In the genomic region with DNA sequence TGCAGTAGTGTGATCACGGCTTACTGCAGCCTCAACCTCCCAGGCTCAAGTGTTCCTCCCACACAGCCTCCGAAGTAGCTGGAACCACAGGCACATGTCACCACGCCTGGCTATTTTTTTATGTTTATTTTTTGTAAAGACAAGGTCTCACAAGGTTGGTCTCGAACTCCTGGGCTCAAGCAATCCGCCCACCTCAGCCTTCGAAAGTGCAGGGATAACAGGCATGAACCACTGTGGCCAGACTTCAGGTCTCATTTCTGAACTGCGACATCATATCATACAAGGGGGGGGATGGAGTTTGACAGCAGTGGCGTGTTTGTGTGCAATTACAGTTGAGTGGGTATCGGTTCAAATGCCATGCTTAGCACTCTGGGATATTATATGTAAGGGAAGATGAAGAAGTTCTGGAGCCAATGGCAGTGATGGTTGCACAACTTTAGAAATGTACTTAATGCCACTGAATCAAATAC, we compare ENCODE assay signal across 16 cellular contexts. TPM values are rescaled to one million over a fixed set of nuclear protein-coding genes. Genes with fewer than 3 reads are reported as not detected.
DNase-seq lines count a peak whose midpoint lies in the region; ATAC-seq and TF ChIP-seq lines count a peak whose summit lies in the region.
"Had no signal": no experiment of that assay in that cellular context is flagged by ENCODE, and none has a peak within 500 bp of the region (broad histone marks: within the 10 kb centered on the region; RNA-seq: fewer than 3 reads in every experiment).

No MANE protein-coding gene starts in this region.

- H3K4me1 Mint-ChIP-seq in stimulated activated effector memory CD8-positive, alpha-beta T cell treated with anti-CD3 and anti-CD28 coated beads, Interleukin-12 subunit alpha, Interleukin-12 subunit beta, amount 100 ng/mL, for 72 hours, result peaks cover 34% of the 10 kb centered on the region

- H3K9me3 ChIP-seq in OCI-LY3 (ENCODE audit: insufficient read depth, low read length) (no peaks in the 10 kb centered on the region), Karpas-422 (ENCODE audit: low read length) (no peaks in the 10 kb centered on the region)
- H3K9me3 ChIP-seq: A549, BE2C had no signal

- H3K9me2 ChIP-seq in Karpas-422 (replicated peaks; ENCODE audit: insufficient read depth, low read length), result no peaks in the 10 kb centered on the region

- H3K4me3 Mint-ChIP-seq in stimulated activated effector memory CD8-positive, alpha-beta T cell treated with anti-CD3 and anti-CD28 coated beads, Interleukin-12 subunit alpha, Interleukin-12 subunit beta, amount 100 ng/mL, for 72 hours, result no peak overlapping the region
- H3K4me3 Mint-ChIP-seq: CD4-positive, alpha-beta memory T cell; IgD-negative memory B cell had no signal

- TF ChIP-seq CTCF in OCI-LY3 (IDR thresholded peaks at IDR 0.05; ENCODE audit: low read depth, low read length), result no peak

- H3K4me3 ChIP-seq in OCI-LY3 (ENCODE audit: low read length) (no peak overlapping the region), Karpas-422 (ENCODE audit: low read length) (no peak overlapping the region)
- H3K4me3 ChIP-seq: A549, GM23248 had no signal

- H3K4me1 ChIP-seq in OCI-LY3 (ENCODE audit: low read length) (peaks cover 35% of the 10 kb centered on the region), Karpas-422 (ENCODE audit: low read length) (no peaks in the 10 kb centered on the region)
- H3K4me1 ChIP-seq: A549, BE2C had no signal

- H3K79me2 ChIP-seq in OCI-LY3 (ENCODE audit: low read length), result no peaks in the 10 kb centered on the region
- H3K79me2 ChIP-seq in Karpas-422 (ENCODE audit: low read length), result no peaks in the 10 kb centered on the region

- H3K27me3 ChIP-seq in OCI-LY3 (ENCODE audit: low read depth, low read length) (no peaks in the 10 kb centered on the region; the same call in 1 of the 2 replicates), Karpas-422 (ENCODE audit: low read length) (no peaks in the 10 kb centered on the region)
- H3K27me3 ChIP-seq: BE2C had no signal

- H3K27ac ChIP-seq in OCI-LY3 (ENCODE audit: low read length) (no peak overlapping the region), Karpas-422 (ENCODE audit: low read length) (no peak overlapping the region)
- H3K27ac ChIP-seq: A549, C4-2B, GM23248, HL-60 had no signal

- H4K20me1 ChIP-seq in OCI-LY3 (ENCODE audit: insufficient read depth, low read length) (no peaks in the 10 kb centered on the region), Karpas-422 (ENCODE audit: insufficient read depth, low read depth, low read length) (no peaks in the 10 kb centered on the region)

- H2AFZ ChIP-seq in OCI-LY3 (ENCODE audit: low read depth, low read length) (no peak overlapping the region), Karpas-422 (ENCODE audit: low read length) (no peak overlapping the region)
- H2AFZ ChIP-seq: GM23248 had no signal

- ATAC-seq in stimulated activated effector memory CD8-positive, alpha-beta T cell treated with anti-CD3 and anti-CD28 coated beads, Interleukin-12 subunit alpha, Interleukin-12 subunit beta, amount 100 ng/mL, for 72 hours, result peak; percentile 58
- ATAC-seq: A549 had no signal

- H3K4me2 ChIP-seq in OCI-LY3 (ENCODE audit: low read length), result 0 out of 2 replicates have a peak overlapping the region, but pooled peaks have one; percentile 6
- no peak overlapping the region for H3K4me2 ChIP-seq in Karpas-422 (ENCODE audit: low read depth, low read length, poor library complexity, severe bottlenecking)
- H3K4me2 ChIP-seq: A549 had no signal

- H3K36me3 ChIP-seq in OCI-LY3 (replicated peaks; ENCODE audit: low read depth, low read length) (no peaks in the 10 kb centered on the region), Karpas-422 (ENCODE audit: insufficient read depth, low read length) (no peaks in the 10 kb centered on the region)
- H3K36me3 ChIP-seq: BE2C had no signal

- peak; percentile 53 for DNase-seq in activated CD8-positive, alpha-beta memory T cell treated with anti-CD3 and anti-CD28 coated beads, Interleukin-2, amount 50 U/mL, for 48 hours
- DNase-seq in activated CD8-positive, alpha-beta memory T cell treated with anti-CD3 and anti-CD28 coated beads for 24 hours, result no peak
- DNase-seq in HT1080 (ENCODE audit: low read depth) (peak; percentile 25), T-helper 1 cell (no peak), Karpas-422 (no peak)
- peak in 1 of 2 donors; percentile 65 for DNase-seq in stimulated activated effector memory CD8-positive, alpha-beta T cell treated with anti-CD3 and anti-CD28 coated beads, Interleukin-12 subunit alpha, Interleukin-12 subunit beta, amount 100 ng/mL, for 72 hours (ENCODE audit: low spot score in 2 of 2)
- DNase-seq: BE2C; CD4-positive, alpha-beta memory T cell; DMS79 treated with DMSO at 0.1 percent for 48 hours; GDM1 had no signal

- H3K9ac ChIP-seq in OCI-LY3 (ENCODE audit: low read length) (no peak overlapping the region), Karpas-422 (ENCODE audit: low read length) (no peak overlapping the region)
- H3K9ac ChIP-seq: GM23248 had no signal

- no peak overlapping the region for H3K27ac Mint-ChIP-seq in stimulated activated effector memory CD8-positive, alpha-beta T cell treated with anti-CD3 and anti-CD28 coated beads, Interleukin-12 subunit alpha, Interleukin-12 subunit beta, amount 100 ng/mL, for 72 hours

- H3K9me3 Mint-ChIP-seq in stimulated activated effector memory CD8-positive, alpha-beta T cell treated with anti-CD3 and anti-CD28 coated beads, Interleukin-12 subunit alpha, Interleukin-12 subunit beta, amount 100 ng/mL, for 72 hours, result no peaks in the 10 kb centered on the region
- H3K9me3 Mint-ChIP-seq: CD4-positive, alpha-beta memory T cell had no signal

- H3K36me3 Mint-ChIP-seq in stimulated activated effector memory CD8-positive, alpha-beta T cell treated with anti-CD3 and anti-CD28 coated beads, Interleukin-12 subunit alpha, Interleukin-12 subunit beta, amount 100 ng/mL, for 72 hours, result no peaks in the 10 kb centered on the region
- H3K36me3 Mint-ChIP-seq: CD4-positive, alpha-beta memory T cell had no signal

RNA-seq across cellular contexts. Expression of gene NAALADL1, which starts 6.9 kb away (rescaled TPM):
- total RNA-seq in HT1080 (2014; rRNA removed; shearing (Covaris generic)), result 0.23 TPM in 1 of 2 replicates, not detected in the other
- polyA plus RNA-seq in HT1080 (2015; cell fraction: cytosol; rRNA removed), result 0.13 TPM in 1 of 2 replicates, not detected in the other
- polyA plus RNA-seq in HT1080 (2015; cell fraction: nucleus; rRNA removed), result 0.08 and 0.12 TPM in 2 replicates
- not detected in 2 replicates for total RNA-seq in Karpas-422 (2014; rRNA removed; shearing (Covaris generic); ENCODE audit: low replicate concordance)
- polyA plus RNA-seq: A549 had no signal

RNA-seq across cellular contexts. Expression of gene SAC3D1, which starts 10.4 kb away (rescaled TPM):
- total RNA-seq in HT1080 (2014; rRNA removed; shearing (Covaris generic)), result 21.3 and 25.1 TPM in 2 replicates
- polyA plus RNA-seq in HT1080 (2015; cell fraction: cytosol; rRNA removed), result 20.2 and 22.9 TPM in 2 replicates
- 8.7 and 9.0 TPM in 2 replicates for polyA plus RNA-seq in HT1080 (2015; cell fraction: nucleus; rRNA removed)
- 1.9 and 11.9 TPM in 2 replicates for total RNA-seq in Karpas-422 (2014; rRNA removed; shearing (Covaris generic); ENCODE audit: low replicate concordance)

RNA-seq across cellular contexts. Expression of gene SNX15, which starts 24.2 kb away (rescaled TPM):
- 20.1 and 23.1 TPM in 2 replicates for total RNA-seq in HT1080 (2014; rRNA removed; shearing (Covaris generic))
- polyA plus RNA-seq in HT1080 (2015; cell fraction: cytosol; rRNA removed), result 9.9 and 10.3 TPM in 2 replicates
- polyA plus RNA-seq in HT1080 (2015; cell fraction: nucleus; rRNA removed), result 8.5 and 10.3 TPM in 2 replicates
- total RNA-seq in Karpas-422 (2014; rRNA removed; shearing (Covaris generic); ENCODE audit: low replicate concordance), result 14.2 and 17.6 TPM in 2 replicates

RNA-seq across cellular contexts. Expression of gene CDCA5, which starts 32.4 kb away (rescaled TPM):
- total RNA-seq in HT1080 (2014; rRNA removed; shearing (Covaris generic)), result 63.3 and 78.4 TPM in 2 replicates
- 44.3 and 48.8 TPM in 2 replicates for polyA plus RNA-seq in HT1080 (2015; cell fraction: cytosol; rRNA removed)
- 46.6 and 51.8 TPM in 2 replicates for polyA plus RNA-seq in HT1080 (2015; cell fraction: nucleus; rRNA removed)
- total RNA-seq in Karpas-422 (2014; rRNA removed; shearing (Covaris generic); ENCODE audit: low replicate concordance), result 24.3 and 28.2 TPM in 2 replicates

RNA-seq across cellular contexts. Expression of gene ZFPL1, which starts 32.6 kb away (rescaled TPM):
- 39.7 and 56.6 TPM in 2 replicates for total RNA-seq in HT1080 (2014; rRNA removed; shearing (Covaris generic))
- 33.0 and 46.2 TPM in 2 replicates for polyA plus RNA-seq in HT1080 (2015; cell fraction: cytosol; rRNA removed)
- 42.9 and 43.6 TPM in 2 replicates for polyA plus RNA-seq in HT1080 (2015; cell fraction: nucleus; rRNA removed)
- 19.0 and 40.7 TPM in 2 replicates for total RNA-seq in Karpas-422 (2014; rRNA removed; shearing (Covaris generic); ENCODE audit: low replicate concordance)

Comparison
In these comparisons a context has a peak if more than half of its experiments do, and no peak if none do; other contexts are left out.
1. DNase-seq: peak in activated CD8-positive, alpha-beta memory T cell treated with anti-CD3 and anti-CD28 coated beads, Interleukin-2, amount 50 U/mL, for 48 hours (single experiment) and HT1080 (single experiment); none in activated CD8-positive, alpha-beta memory T cell treated with anti-CD3 and anti-CD28 coated beads for 24 hours (single experiment), T-helper 1 cell (0 of 5) and Karpas-422 (single experiment).